ENCODE assay signal across 8 cellular contexts in genomic region chr11:6234314-6235031, GRCh38. TPM values are rescaled to one million over a fixed set of nuclear protein-coding genes. Genes with fewer than 3 reads are reported as not detected.
DNase-seq lines count a peak whose midpoint lies in the region; ATAC-seq and TF ChIP-seq lines count a peak whose summit lies in the region.

FHIP1B (minus strand) TSS chr11:6234636; CDS start chr11:6224516, 10,120 bp downstream.

- H3K27ac ChIP-seq in RWPE2 (ENCODE audit: poor library complexity, severe bottlenecking): peak within 1 kb of the TSS; percentile 27

- ATAC-seq in RWPE2 (ENCODE audit: low read depth): peak; percentile 91
- peak; percentile 88 to 91 for ATAC-seq in naive thymus-derived CD8-positive, alpha-beta T cell

- H3K27ac Mint-ChIP-seq in activated T-helper 2 cell treated with anti-CD3 and anti-CD28 coated beads, Interferon-gamma antibody, Interleukin-2, Interleukin-4, amounts not matched to agents 10 μg/mL and 5 μg/mL and 100 μg/mL, durations not matched to agents 14 hours and 24 hours and 36 hours: peak within 1 kb of the TSS; percentile 95
- peak within 1 kb of the TSS; percentile 92 to 100 (median 98) for H3K27ac Mint-ChIP-seq in naive thymus-derived CD8-positive, alpha-beta T cell

- no peak for TF ChIP-seq CTCF in LNCaP clone FGC (IDR thresholded peaks at IDR 0.05; ENCODE audit: control insufficient read depth, extremely low read depth, insufficient read depth)
- TF ChIP-seq CTCF in RWPE2 (IDR thresholded peaks at IDR 0.05; ENCODE audit: poor library complexity, severe bottlenecking): no peak
- TF ChIP-seq CTCF in fibroblast of mammary gland (conservative IDR thresholded peaks at IDR 0.05; ENCODE audit: control insufficient read depth, insufficient read depth, low read depth, low read length): no peak

- H3K27me3 ChIP-seq in RWPE2 (ENCODE audit: insufficient read depth, poor library complexity, severe bottlenecking): no peaks in the 10 kb centered on the region

- H3K36me3 Mint-ChIP-seq in activated T-helper 2 cell treated with anti-CD3 and anti-CD28 coated beads, Interferon-gamma antibody, Interleukin-2, Interleukin-4, amounts not matched to agents 10 μg/mL and 5 μg/mL and 100 μg/mL, durations not matched to agents 14 hours and 24 hours and 36 hours (ENCODE audit: low read depth): peaks cover 1% of the 10 kb centered on the region
- peaks cover 0 to 11% (median 0%) of the 10 kb centered on the region in 3 donors for H3K36me3 Mint-ChIP-seq in naive thymus-derived CD8-positive, alpha-beta T cell

- intact Hi-C loops in activated T-helper 2 cell treated with anti-CD3 and anti-CD28 coated beads, Interferon-gamma antibody, Interleukin-2, Interleukin-4, amounts not matched to agents 10 μg/mL and 5 μg/mL and 100 μg/mL, durations not matched to agents 14 hours and 24 hours and 36 hours (cut with micrococcal nuclease): loop anchor here (1.0 to 10.0 kb wide), 9 partner anchors 24 to 1842 kb away; partner anchors contain the start of genes ARFIP2, CAVIN3, CCKBR and TAF10

- no peaks in the 10 kb centered on the region for H3K27me3 Mint-ChIP-seq in activated T-helper 2 cell treated with anti-CD3 and anti-CD28 coated beads, Interferon-gamma antibody, Interleukin-2, Interleukin-4, amounts not matched to agents 10 μg/mL and 5 μg/mL and 100 μg/mL, durations not matched to agents 14 hours and 24 hours and 36 hours (ENCODE audit: low read depth)
- H3K27me3 Mint-ChIP-seq in naive thymus-derived CD8-positive, alpha-beta T cell: peaks cover 0 to 3% (median 0%) of the 10 kb centered on the region in 5 donors

- H3K4me3 Mint-ChIP-seq in activated T-helper 2 cell treated with anti-CD3 and anti-CD28 coated beads, Interferon-gamma antibody, Interleukin-2, Interleukin-4, amounts not matched to agents 10 μg/mL and 5 μg/mL and 100 μg/mL, durations not matched to agents 14 hours and 24 hours and 36 hours (ENCODE audit: low read depth): peak within 1 kb of the TSS; percentile 97
- peak within 1 kb of the TSS; percentile 89 to 100 (median 99) for H3K4me3 Mint-ChIP-seq in naive thymus-derived CD8-positive, alpha-beta T cell

- no peaks in the 10 kb centered on the region for H3K9me3 Mint-ChIP-seq in activated T-helper 2 cell treated with anti-CD3 and anti-CD28 coated beads, Interferon-gamma antibody, Interleukin-2, Interleukin-4, amounts not matched to agents 10 μg/mL and 5 μg/mL and 100 μg/mL, durations not matched to agents 14 hours and 24 hours and 36 hours
- H3K9me3 Mint-ChIP-seq in naive thymus-derived CD8-positive, alpha-beta T cell: no peaks in the 10 kb centered on the region

- DNase-seq in Daoy (ENCODE audit: low read depth) (peak; percentile 99), GOT3 (lab: John Stamatoyannopoulos, UW) (peak; percentile 94), LNCaP clone FGC (ENCODE audit: low read depth) (peak; percentile 99), RWPE2 (ENCODE audit: low spot score) (peak; percentile 99), fibroblast of mammary gland (ENCODE audit: low read depth) (peak; percentile 99)
- DNase-seq in activated T-helper 2 cell treated with anti-CD3 and anti-CD28 coated beads, Interferon-gamma antibody, Interleukin-2, Interleukin-4, amounts not matched to agents 10 μg/mL and 5 μg/mL and 100 μg/mL, durations not matched to agents 14 hours and 24 hours and 36 hours (ENCODE audit: low spot score): peak; percentile 100
- peak; percentile 94 to 100 (median 99) for DNase-seq in naive thymus-derived CD8-positive, alpha-beta T cell
- DNase-seq in stimulated activated naive CD4-positive, alpha-beta T cell treated with Interleukin-2 at 50 U/mL for 16 hours (lab: John Stamatoyannopoulos, UW): peak; percentile 100

- POLR2A ChIA-PET in naive thymus-derived CD8-positive, alpha-beta T cell (lab: Charles Lee): interaction anchor here (0.7 to 1.5 kb wide), 4 partner anchors 8 to 545 kb away, joined by 3 read pairs; partner anchors contain the start of genes SMPD1, TPP1 and TRIM22

- H3K4me3 ChIP-seq in LNCaP clone FGC (ENCODE audit: low read depth, low read length) (peak within 1 kb of the TSS; percentile 91), RWPE2 (ENCODE audit: severe bottlenecking) (peak within 1 kb of the TSS; percentile 76), fibroblast of mammary gland (ENCODE audit: control insufficient read depth, low read depth, low read length) (peak within 1 kb of the TSS; percentile 99)

- no peaks in the 10 kb centered on the region for H3K36me3 ChIP-seq in RWPE2 (ENCODE audit: low read depth)

- H3K9me3 ChIP-seq in RWPE2 (ENCODE audit: severe bottlenecking): no peaks in the 10 kb centered on the region

- H3K4me1 ChIP-seq in RWPE2 (ENCODE audit: insufficient read depth, poor library complexity, severe bottlenecking): no peaks in the 10 kb centered on the region

- H3K4me1 Mint-ChIP-seq in activated T-helper 2 cell treated with anti-CD3 and anti-CD28 coated beads, Interferon-gamma antibody, Interleukin-2, Interleukin-4, amounts not matched to agents 10 μg/mL and 5 μg/mL and 100 μg/mL, durations not matched to agents 14 hours and 24 hours and 36 hours (ENCODE audit: low read depth): peaks cover 39% of the 10 kb centered on the region
- peaks cover 30 to 57% (median 45%) of the 10 kb centered on the region in 4 donors for H3K4me1 Mint-ChIP-seq in naive thymus-derived CD8-positive, alpha-beta T cell

RNA-seq across cellular contexts. Expression of gene FHIP1B, which starts in this region (rescaled TPM):
- 10.6 and 14.9 TPM in 2 replicates for total RNA-seq in Daoy (2014; rRNA removed; shearing (Covaris generic))
- 17.6 and 17.9 TPM in 2 replicates for total RNA-seq in activated T-helper 2 cell treated with anti-CD3 and anti-CD28 coated beads, Interferon-gamma antibody, Interleukin-2, Interleukin-4, amounts not matched to agents 10 μg/mL and 5 μg/mL and 100 μg/mL, durations not matched to agents 14 hours and 24 hours and 36 hours
- total RNA-seq in naive thymus-derived CD8-positive, alpha-beta T cell: 10 to 100 TPM; 46.7 to 48.5 TPM
- polyA plus RNA-seq in naive thymus-derived CD8-positive, alpha-beta T cell: 10 to 100 TPM in 2 of 3 donors, 1 to 10 TPM in 1; 9.3 to 14.9 (median 11.4) TPM

Comparison
In these comparisons a context has a peak if more than half of its experiments do, and no peak if none do; other contexts are left out.
1. Peak in every context shown above with its lines: DNase-seq, ATAC-seq, H3K4me3 ChIP-seq and H3K27ac ChIP-seq.